ENCODE assay signal across 8 cellular contexts in the genomic region with DNA sequence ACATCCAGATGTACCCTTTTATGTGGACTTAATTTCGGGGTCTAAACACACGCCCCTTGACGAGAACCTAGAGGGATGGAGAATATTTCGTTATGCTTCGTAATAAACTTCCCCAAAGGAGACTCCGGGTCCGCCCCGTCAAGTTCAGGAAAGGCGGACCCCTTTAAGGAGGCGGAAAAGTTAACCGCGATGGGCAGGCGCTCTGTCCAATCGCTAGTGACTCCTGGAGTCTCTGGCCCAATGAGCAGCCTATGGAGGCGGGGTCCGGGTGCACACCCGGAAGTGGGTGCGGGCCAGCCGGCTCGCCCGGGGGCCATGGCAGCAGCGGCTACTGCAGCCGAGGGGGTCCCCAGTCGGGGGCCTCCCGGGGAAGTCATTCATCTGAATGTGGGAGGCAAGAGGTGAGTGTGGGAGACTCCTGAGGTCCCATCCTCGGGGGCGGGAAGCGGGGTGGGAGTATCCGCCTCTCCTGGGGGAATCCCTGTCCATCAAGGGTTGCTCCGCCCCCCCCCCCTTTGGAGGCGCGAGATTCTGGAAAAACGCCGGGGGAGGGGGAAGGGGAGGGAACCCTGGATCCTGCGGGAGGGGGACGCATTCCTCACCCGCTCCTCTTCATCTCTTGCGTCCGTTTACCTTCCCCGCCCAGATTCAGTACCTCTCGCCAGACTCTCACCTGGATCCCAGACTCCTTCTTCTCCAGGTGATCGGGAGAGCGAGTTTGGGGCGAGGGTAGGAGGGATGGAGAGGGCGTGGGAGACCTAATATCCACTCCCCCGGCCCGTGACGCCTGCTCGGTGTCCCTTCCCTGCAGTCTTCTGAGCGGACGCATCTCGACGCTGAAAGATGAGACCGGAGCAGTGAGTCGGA. TPM values are rescaled to one million over a fixed set of nuclear protein-coding genes. Genes with fewer than 3 reads are reported as not detected.
DNase-seq lines count a peak whose midpoint lies in the region; ATAC-seq and TF ChIP-seq lines count a peak whose summit lies in the region.

A gene with protein sequence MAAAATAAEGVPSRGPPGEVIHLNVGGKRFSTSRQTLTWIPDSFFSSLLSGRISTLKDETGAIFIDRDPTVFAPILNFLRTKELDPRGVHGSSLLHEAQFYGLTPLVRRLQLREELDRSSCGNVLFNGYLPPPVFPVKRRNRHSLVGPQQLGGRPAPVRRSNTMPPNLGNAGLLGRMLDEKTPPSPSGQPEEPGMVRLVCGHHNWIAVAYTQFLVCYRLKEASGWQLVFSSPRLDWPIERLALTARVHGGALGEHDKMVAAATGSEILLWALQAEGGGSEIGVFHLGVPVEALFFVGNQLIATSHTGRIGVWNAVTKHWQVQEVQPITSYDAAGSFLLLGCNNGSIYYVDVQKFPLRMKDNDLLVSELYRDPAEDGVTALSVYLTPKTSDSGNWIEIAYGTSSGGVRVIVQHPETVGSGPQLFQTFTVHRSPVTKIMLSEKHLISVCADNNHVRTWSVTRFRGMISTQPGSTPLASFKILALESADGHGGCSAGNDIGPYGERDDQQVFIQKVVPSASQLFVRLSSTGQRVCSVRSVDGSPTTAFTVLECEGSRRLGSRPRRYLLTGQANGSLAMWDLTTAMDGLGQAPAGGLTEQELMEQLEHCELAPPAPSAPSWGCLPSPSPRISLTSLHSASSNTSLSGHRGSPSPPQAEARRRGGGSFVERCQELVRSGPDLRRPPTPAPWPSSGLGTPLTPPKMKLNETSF (plus strand): TSS at position 289 of the 867 bp plus-strand sequence. CDS start 27 bp downstream, at position 316.

- no peaks in the 10 kb centered on the region for H3K9me3 Mint-ChIP-seq in memory B cell

- H3K4me1 Mint-ChIP-seq in memory B cell: peaks cover 19% of the 10 kb centered on the region

- peaks cover 20% of the 10 kb centered on the region for H3K36me3 ChIP-seq in effector memory CD4-positive, alpha-beta T cell (ENCODE audit: control insufficient read depth, insufficient read depth, low read length)

- peak; percentile 98 for ATAC-seq in memory B cell (ENCODE audit: low read depth)

- H3K27me3 Mint-ChIP-seq in memory B cell: no peaks in the 10 kb centered on the region

- H3K36me3 Mint-ChIP-seq in memory B cell: peaks cover 17% of the 10 kb centered on the region

- CTCF ChIA-PET in activated CD8-positive, alpha-beta memory T cell treated with anti-CD3 and anti-CD28 coated beads for 36 hours (lab: Charles Lee): interaction anchor here (0.6 to 1.1 kb wide), 2 partner anchors 24 to 127 kb away, joined by 3 read pairs; partner anchors contain the start of gene LTBP4

- TF ChIP-seq CTCF in GM20000 (IDR thresholded peaks at IDR 0.05; ENCODE audit: extremely low read depth, missing control alignments): no peak

- DNase-seq in CMK (ENCODE audit: low read depth) (peak; percentile 91), GM20000 (ENCODE audit: low spot score) (peak; percentile 98), HT-29 (ENCODE audit: low spot score) (peak; percentile 99), memory B cell (ENCODE audit: low spot score in 2 of 2) (peak; percentile 90 to 92)
- DNase-seq in NK-92 treated with Interleukin-12 subunit alpha and Interleukin-12 subunit beta, amount 100 ng/mL, for 24 hours (lab: John Stamatoyannopoulos, UW): peak; percentile 82
- peak; percentile 84 to 91 (median 90) for DNase-seq in effector memory CD4-positive, alpha-beta T cell
- peak; percentile 88 for DNase-seq in stimulated activated CD8-positive, alpha-beta memory T cell treated with anti-CD3 and anti-CD28 coated beads, Interleukin-12 subunit alpha, Interleukin-12 subunit beta, amount 100 ng/mL, for 1 hour (ENCODE audit: low read depth)

- H3K27ac Mint-ChIP-seq in memory B cell: peak within 1 kb of the TSS; percentile 83

- peak within 1 kb of the TSS; percentile 89 for H3K4me3 ChIP-seq in effector memory CD4-positive, alpha-beta T cell (ENCODE audit: insufficient read depth, low read depth, low read length, poor library complexity, severe bottlenecking)

- POLR2A ChIA-PET in activated CD8-positive, alpha-beta memory T cell treated with anti-CD3 and anti-CD28 coated beads for 36 hours (lab: Charles Lee): no interaction called here

- H3K4me3 Mint-ChIP-seq in memory B cell: peak within 1 kb of the TSS; percentile 84

- H3K4me1 ChIP-seq in effector memory CD4-positive, alpha-beta T cell (ENCODE audit: control insufficient read depth, insufficient read depth, low read length, poor library complexity, severe bottlenecking): peaks cover 24% of the 10 kb centered on the region

- H3K9me3 ChIP-seq in effector memory CD4-positive, alpha-beta T cell (ENCODE audit: control insufficient read depth, low read length): no peaks in the 10 kb centered on the region

- peak within 1 kb of the TSS; percentile 78 for H3K27ac ChIP-seq in effector memory CD4-positive, alpha-beta T cell (ENCODE audit: insufficient read depth, low read length, poor library complexity, severe bottlenecking)

- no peaks in the 10 kb centered on the region for H3K27me3 ChIP-seq in effector memory CD4-positive, alpha-beta T cell (replicated peaks; ENCODE audit: control insufficient read depth, insufficient read depth, low read length, poor library complexity, severe bottlenecking)

RNA-seq across cellular contexts. Expression of the gene that starts here (rescaled TPM):
- total RNA-seq in HT-29 (2014; rRNA removed; shearing (Covaris generic)): 128 and 142 TPM in 2 replicates
- total RNA-seq in activated CD8-positive, alpha-beta memory T cell treated with anti-CD3 and anti-CD28 coated beads for 36 hours: 10 to 100 TPM; 86.7 to 93.5 TPM

Comparison
In these comparisons a context has a peak if more than half of its experiments do, and no peak if none do; other contexts are left out.
1. Peak in every context shown above with its lines: DNase-seq, ATAC-seq, H3K4me3 ChIP-seq and H3K27ac ChIP-seq.